ENCODE assay signal across 27 cellular contexts in the genomic region with DNA sequence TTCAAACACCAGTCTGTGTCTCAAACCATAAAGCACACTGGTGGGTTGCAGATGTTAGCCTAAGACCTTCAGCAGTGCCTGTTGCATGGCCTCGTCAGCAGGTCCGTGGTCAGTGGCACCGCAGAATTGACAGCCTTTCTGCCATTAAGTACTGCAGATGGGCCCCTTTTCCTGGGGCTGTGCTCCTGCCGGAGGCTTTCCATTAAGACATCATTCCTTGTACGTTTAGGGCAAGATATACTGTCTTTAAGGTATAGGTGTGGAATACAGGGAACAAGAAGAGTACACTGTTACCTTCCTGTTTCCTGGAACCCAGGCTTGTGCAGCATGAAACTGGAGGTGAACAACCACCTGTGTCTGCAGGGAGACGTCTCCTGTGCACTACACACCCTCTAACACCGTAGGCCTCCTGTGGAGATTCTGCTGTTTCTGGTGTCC.
"Had no signal": no experiment of that assay in that cellular context is flagged by ENCODE, and none has a peak within 500 bp of the region (broad histone marks: within the 10 kb centered on the region; RNA-seq: fewer than 3 reads in every experiment).

No MANE protein-coding gene starts in this region.

- H3K27me3 Mint-ChIP-seq: activated naive CD8-positive, alpha-beta T cell treated with anti-CD3 and anti-CD28 coated beads for 36 hours had no signal

- H3K36me3 ChIP-seq: adrenal gland, breast epithelium, Peyer's patch, SJCRH30 had no signal

- H3K4me3 ChIP-seq: adrenal gland, breast epithelium, Peyer's patch, SJCRH30 had no signal

- H3K4me1 ChIP-seq: adrenal gland, breast epithelium, Peyer's patch had no signal

- H3K9me3 ChIP-seq: adrenal gland, breast epithelium, Peyer's patch, SJCRH30 had no signal

- H3K4me3 Mint-ChIP-seq: activated naive CD4-positive, alpha-beta T cell treated with anti-CD3 and anti-CD28 coated beads, Interleukin-2, amount 10 ng/mL, durations not matched to agents 7 days and 5 days; activated naive CD8-positive, alpha-beta T cell treated with anti-CD3 and anti-CD28 coated beads for 36 hours; activated T-cell treated with anti-CD3 and anti-CD28 coated beads, Interleukin-2, amount 50 U/mL, for 72 hours; T-helper 1 cell treated with Interleukin-12 subunit alpha and Interleukin-12 subunit beta and Interleukin-4 antibody, amounts not matched to agents 30 μg/mL and 1 μg/mL, for 36 hours; WTC11 had no signal

- DNase-seq: activated CD4-positive, alpha-beta T cell treated with anti-CD3 and anti-CD28 coated beads for 48 hours; activated CD4-positive, alpha-beta T cell treated with anti-CD3 and anti-CD28 coated beads, Interleukin-2, amount 50 U/mL, for 4 hours; activated CD4-positive, CD25-positive, alpha-beta regulatory T cell treated with anti-CD3 and anti-CD28 coated beads, Interleukin-2, amount 50 U/mL, for 72 hours; activated CD8-positive, alpha-beta memory T cell treated with anti-CD3 and anti-CD28 coated beads for 24 hours; activated gamma-delta T cell treated with Interleukin-2 at 50 U/mL for 16 hours; activated naive CD4-positive, alpha-beta T cell treated with anti-CD3 and anti-CD28 coated beads, Interleukin-2, amount 10 ng/mL, durations not matched to agents 7 days and 5 days; activated naive CD8-positive, alpha-beta T cell treated with anti-CD3 and anti-CD28 coated beads for 36 hours; activated T-cell treated with anti-CD3 and anti-CD28 coated beads, Interleukin-2, amount 50 U/mL, for 72 hours; adrenal gland; anterior cingulate cortex; central memory CD4-positive, alpha-beta T cell; Karpas-422; NCI-H1048; NCI-H146; NCI-H187 treated with DMSO at 0.1 percent for 48 hours; NCI-H2081 treated with DMSO at 0.1 percent for 48 hours; NCI-H446; NCI-H524; Peyer's patch; Right ventricle myocardium superior; SJCRH30; T-helper 9 cell had no signal

- H3K36me3 Mint-ChIP-seq: WTC11 had no signal

- H3K9me3 Mint-ChIP-seq: activated T-cell treated with anti-CD3 and anti-CD28 coated beads, Interleukin-2, amount 50 U/mL, for 72 hours had no signal

- ATAC-seq: activated T-cell treated with anti-CD3 and anti-CD28 coated beads, Interleukin-2, amount 50 U/mL, for 72 hours; WTC11 had no signal

- H3K4me1 Mint-ChIP-seq: WTC11 had no signal

- H3K27me3 ChIP-seq: adrenal gland, breast epithelium, Peyer's patch, SJCRH30 had no signal

- H3K27ac Mint-ChIP-seq: activated naive CD4-positive, alpha-beta T cell treated with anti-CD3 and anti-CD28 coated beads, Interleukin-2, amount 10 ng/mL, durations not matched to agents 7 days and 5 days; activated naive CD8-positive, alpha-beta T cell treated with anti-CD3 and anti-CD28 coated beads for 36 hours; activated T-helper 2 cell treated with anti-CD3 and anti-CD28 coated beads, Interferon-gamma antibody, Interleukin-2, Interleukin-4, amounts not matched to agents 10 μg/mL and 5 μg/mL and 100 μg/mL, durations not matched to agents 14 hours and 24 hours and 36 hours; WTC11 had no signal

- H3K27ac ChIP-seq: adrenal gland, breast epithelium, Peyer's patch, RWPE1, SJCRH30 had no signal
